ENCODE assay signal across 8 cellular contexts in the genomic region with DNA sequence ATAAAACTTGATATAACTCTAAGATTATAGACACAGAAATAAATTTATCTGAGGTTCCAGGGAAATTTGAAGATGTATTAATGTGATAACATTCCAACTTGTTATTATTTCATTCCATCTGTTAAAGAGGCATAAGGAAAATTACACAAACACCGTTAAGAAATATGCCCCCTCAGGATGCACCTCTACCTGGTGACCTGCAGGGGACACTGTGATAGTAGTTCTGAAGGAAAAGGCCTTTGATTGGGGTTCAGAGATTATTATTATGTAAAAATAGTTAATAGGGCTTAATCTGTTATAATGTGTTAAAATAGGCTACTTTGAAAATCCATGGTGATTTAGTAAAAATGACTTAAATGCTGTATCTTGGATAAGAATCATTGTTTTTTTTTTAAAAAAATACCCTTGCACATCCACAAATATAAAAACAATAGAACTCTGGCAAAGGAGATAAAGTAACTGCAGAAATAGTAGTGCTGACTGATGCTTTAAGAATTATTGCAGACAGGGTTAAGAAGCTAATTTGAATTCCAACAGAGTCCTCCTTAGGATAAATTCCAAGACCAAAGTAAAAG. TPM values are rescaled to one million over a fixed set of nuclear protein-coding genes. Genes with fewer than 3 reads are reported as not detected.
DNase-seq lines count a peak whose midpoint lies in the region; ATAC-seq and TF ChIP-seq lines count a peak whose summit lies in the region.

No MANE protein-coding gene starts in this region.

- H3K4me3 ChIP-seq in brain microvascular endothelial cell (ENCODE audit: low read depth, low read length) (no peak overlapping the region), mesenchymal stem cell (ENCODE audit: insufficient read depth in 1 of 2, low read depth in 1 of 2, low read length in 2 of 2) (no peak overlapping the region)

- H2BK120ac ChIP-seq in mesenchymal stem cell (ENCODE audit: low read depth, low read length) = no peak overlapping the region

- H3K14ac ChIP-seq in mesenchymal stem cell (ENCODE audit: low read length in 2 of 2) = no peak overlapping the region

- no peak overlapping the region for H3K4me2 ChIP-seq in mesenchymal stem cell (ENCODE audit: low read length, poor library complexity, severe bottlenecking)

- no peak overlapping the region for H3K18ac ChIP-seq in mesenchymal stem cell (ENCODE audit: low read depth in 1 of 2, low read length in 2 of 2)

- no peaks in the 10 kb centered on the region for H3K4me1 ChIP-seq in mesenchymal stem cell (ENCODE audit: control insufficient read depth, insufficient read depth, low read depth, low read length)

- no peaks in the 10 kb centered on the region for H3K36me3 ChIP-seq in brain microvascular endothelial cell (replicated peaks)
- no peaks in the 10 kb centered on the region for H3K36me3 ChIP-seq in mesenchymal stem cell (ENCODE audit: control insufficient read depth in 1 of 2, insufficient read depth in 2 of 2, low read depth in 1 of 2, low read length in 2 of 2)

- no peak overlapping the region for H2BK15ac ChIP-seq in mesenchymal stem cell (ENCODE audit: low read depth, poor library complexity, severe bottlenecking)

- no peak overlapping the region for H4K8ac ChIP-seq in mesenchymal stem cell (ENCODE audit: low read length)

- CTCF ChIA-PET in activated naive CD4-positive, alpha-beta T cell treated with anti-CD3 and anti-CD28 coated beads, Interleukin-2, amount 10 ng/mL, durations not matched to agents 7 days and 5 days (lab: Charles Lee) = interaction anchor here (0.7 to 2.2 kb wide), 8 partner anchors 9 to 151 kb away, joined by 3 to 13 read pairs (median 4); no protein-coding TSS in a partner anchor

- no CpG with 5 or more reads among the region's 1 CpG for WGBS in mesenchymal stem cell

- H3K9ac ChIP-seq in mesenchymal stem cell (ENCODE audit: low read length) = no peak overlapping the region

- H3K27ac ChIP-seq in brain microvascular endothelial cell = no peak overlapping the region
- no peak overlapping the region for H3K27ac ChIP-seq in mesenchymal stem cell (ENCODE audit: low read length, poor library complexity, severe bottlenecking)

- no peaks in the 10 kb centered on the region for H3K79me1 ChIP-seq in mesenchymal stem cell (replicated peaks; ENCODE audit: low read length, poor library complexity, severe bottlenecking)

- peaks cover 0 to 4% of the 10 kb centered on the region in 2 donors for H3K4me1 Mint-ChIP-seq in stimulated activated naive B cell treated with anti-CD40 and anti-IgM and Interleukin-4, amounts not matched to agents 10 μg/mL and 1 μg/mL and 100 μg/mL, for 72 hours
- peaks cover 9% of the 10 kb centered on the region for H3K4me1 Mint-ChIP-seq in activated naive CD4-positive, alpha-beta T cell treated with anti-CD3 and anti-CD28 coated beads, Interleukin-2, amount 10 ng/mL, durations not matched to agents 7 days and 5 days

- H4K91ac ChIP-seq in mesenchymal stem cell (ENCODE audit: low read length) = no peak overlapping the region

- H3K4me3 Mint-ChIP-seq in stimulated activated naive B cell treated with anti-CD40 and anti-IgM and Interleukin-4, amounts not matched to agents 10 μg/mL and 1 μg/mL and 100 μg/mL, for 72 hours = no peak overlapping the region
- no peak overlapping the region for H3K4me3 Mint-ChIP-seq in activated naive CD4-positive, alpha-beta T cell treated with anti-CD3 and anti-CD28 coated beads, Interleukin-2, amount 10 ng/mL, durations not matched to agents 7 days and 5 days

- no peaks in the 10 kb centered on the region for H3K9me3 ChIP-seq in mesenchymal stem cell (ENCODE audit: control insufficient read depth, low read length)

- peak; percentile 10 to 36 for DNase-seq in activated CD4-positive, alpha-beta T cell treated with anti-CD3 and anti-CD28 coated beads for 4 hours
- no peak for DNase-seq in activated CD4-positive, alpha-beta T cell treated with anti-CD3 and anti-CD28 coated beads, Interleukin-2, amount 50 U/mL, for 48 hours
- peak; percentile 26 for DNase-seq in LHCN-M2 (ENCODE audit: low read depth)
- DNase-seq in brain microvascular endothelial cell = peak; percentile 2
- DNase-seq in mesenchymal stem cell = peak; percentile 53
- DNase-seq in stimulated activated naive B cell treated with anti-CD40 and anti-IgM and Interleukin-4, amounts not matched to agents 10 μg/mL and 1 μg/mL and 100 μg/mL, for 72 hours = no peak
- no peak for DNase-seq in activated naive CD4-positive, alpha-beta T cell treated with anti-CD3 and anti-CD28 coated beads, Interleukin-2, amount 10 ng/mL, durations not matched to agents 7 days and 5 days

- no peak overlapping the region for H2AFZ ChIP-seq in mesenchymal stem cell (ENCODE audit: low read depth, low read length)

- no peak overlapping the region for H2BK12ac ChIP-seq in mesenchymal stem cell (ENCODE audit: low read length in 2 of 2)

- no peak overlapping the region for H2AK5ac ChIP-seq in mesenchymal stem cell (ENCODE audit: low read length, severe bottlenecking)

- in situ Hi-C loops in brain microvascular endothelial cell (cut with HindIII; ENCODE audit: low pct_ligation_motif_present, low sequenced_read_pairs) = no loop called here

- H3K9me3 Mint-ChIP-seq in stimulated activated naive B cell treated with anti-CD40 and anti-IgM and Interleukin-4, amounts not matched to agents 10 μg/mL and 1 μg/mL and 100 μg/mL, for 72 hours = no peaks in the 10 kb centered on the region
- no peaks in the 10 kb centered on the region for H3K9me3 Mint-ChIP-seq in activated naive CD4-positive, alpha-beta T cell treated with anti-CD3 and anti-CD28 coated beads, Interleukin-2, amount 10 ng/mL, durations not matched to agents 7 days and 5 days

- H3K23ac ChIP-seq in mesenchymal stem cell (ENCODE audit: low read length in 2 of 2) = no peak overlapping the region

- H3K27me3 Mint-ChIP-seq in stimulated activated naive B cell treated with anti-CD40 and anti-IgM and Interleukin-4, amounts not matched to agents 10 μg/mL and 1 μg/mL and 100 μg/mL, for 72 hours = no peaks in the 10 kb centered on the region
- H3K27me3 Mint-ChIP-seq in activated naive CD4-positive, alpha-beta T cell treated with anti-CD3 and anti-CD28 coated beads, Interleukin-2, amount 10 ng/mL, durations not matched to agents 7 days and 5 days = peaks cover 9% of the 10 kb centered on the region

- ATAC-seq in GM21526 (IDR thresholded peaks at IDR 0.05; ENCODE audit: low FRiP score, unreplicated experiment) = peak; percentile 68
- no peak for ATAC-seq in stimulated activated naive B cell treated with anti-CD40 and anti-IgM and Interleukin-4, amounts not matched to agents 10 μg/mL and 1 μg/mL and 100 μg/mL, for 72 hours (replicated peaks)

- no peak overlapping the region for H3K27ac Mint-ChIP-seq in stimulated activated naive B cell treated with anti-CD40 and anti-IgM and Interleukin-4, amounts not matched to agents 10 μg/mL and 1 μg/mL and 100 μg/mL, for 72 hours
- no peak overlapping the region for H3K27ac Mint-ChIP-seq in activated naive CD4-positive, alpha-beta T cell treated with anti-CD3 and anti-CD28 coated beads, Interleukin-2, amount 10 ng/mL, durations not matched to agents 7 days and 5 days

- no peaks in the 10 kb centered on the region for H3K36me3 Mint-ChIP-seq in stimulated activated naive B cell treated with anti-CD40 and anti-IgM and Interleukin-4, amounts not matched to agents 10 μg/mL and 1 μg/mL and 100 μg/mL, for 72 hours
- no peaks in the 10 kb centered on the region for H3K36me3 Mint-ChIP-seq in activated naive CD4-positive, alpha-beta T cell treated with anti-CD3 and anti-CD28 coated beads, Interleukin-2, amount 10 ng/mL, durations not matched to agents 7 days and 5 days

- no peaks in the 10 kb centered on the region for H3K27me3 ChIP-seq in brain microvascular endothelial cell (replicated peaks)
- no peaks in the 10 kb centered on the region for H3K27me3 ChIP-seq in mesenchymal stem cell (ENCODE audit: control insufficient read depth in 1 of 2, insufficient read depth in 1 of 2, low read length in 2 of 2)

- peak; percentile 87 for TF ChIP-seq CTCF in brain microvascular endothelial cell (IDR thresholded peaks at IDR 0.05; ENCODE audit: low read depth, low read length, missing control alignments)

- H2BK5ac ChIP-seq in mesenchymal stem cell (ENCODE audit: low read depth, low read length, poor library complexity, severe bottlenecking) = no peak overlapping the region

- no peak overlapping the region for H3K4ac ChIP-seq in mesenchymal stem cell (ENCODE audit: low read depth in 1 of 2, low read length in 2 of 2)

RNA-seq across cellular contexts. Expression of a gene that starts 6.1 kb away (rescaled TPM):
- total RNA-seq in LHCN-M2 (2014; rRNA removed) = 9.0 and 14.2 TPM in 2 replicates
- polyA plus RNA-seq in LHCN-M2 (2012) = 6.4 TPM
- polyA plus RNA-seq in mesenchymal stem cell (2013, experiment 1 of 2) = 17.5 TPM
- polyA plus RNA-seq in mesenchymal stem cell (2013, experiment 2 of 2) = 19.0 TPM

RNA-seq across cellular contexts. Expression of a gene that starts 35.1 kb away (rescaled TPM):
- total RNA-seq in LHCN-M2 (2014; rRNA removed) = 22.1 and 23.7 TPM in 2 replicates
- 39.6 TPM for polyA plus RNA-seq in LHCN-M2 (2012)
- polyA plus RNA-seq in mesenchymal stem cell (2013, experiment 1 of 2) = 94.0 TPM
- polyA plus RNA-seq in mesenchymal stem cell (2013, experiment 2 of 2) = 104 TPM

RNA-seq across cellular contexts. Expression of a gene that starts 35.3 kb away (rescaled TPM):
- 9.4 and 14.5 TPM in 2 replicates for total RNA-seq in LHCN-M2 (2014; rRNA removed)
- polyA plus RNA-seq in LHCN-M2 (2012) = 4.5 TPM
- 8.0 TPM for polyA plus RNA-seq in mesenchymal stem cell (2013, experiment 1 of 2)
- polyA plus RNA-seq in mesenchymal stem cell (2013, experiment 2 of 2) = 7.0 TPM

RNA-seq across cellular contexts. Expression of a gene that starts 44.9 kb away (rescaled TPM):
- total RNA-seq in LHCN-M2 (2014; rRNA removed) = 1.5 and 2.3 TPM in 2 replicates
- polyA plus RNA-seq in LHCN-M2 (2012) = 0.18 TPM
- 4.3 TPM for polyA plus RNA-seq in mesenchymal stem cell (2013, experiment 1 of 2)
- polyA plus RNA-seq in mesenchymal stem cell (2013, experiment 2 of 2) = 4.1 TPM

Comparison
In these comparisons a context has a peak if more than half of its experiments do, and no peak if none do; other contexts are left out.
1. DNase-seq: peak in activated CD4-positive, alpha-beta T cell treated with anti-CD3 and anti-CD28 coated beads for 4 hours (2 of 2), LHCN-M2 (single experiment), brain microvascular endothelial cell (single experiment) and mesenchymal stem cell (single experiment); none in activated CD4-positive, alpha-beta T cell treated with anti-CD3 and anti-CD28 coated beads, Interleukin-2, amount 50 U/mL, for 48 hours (0 of 2), stimulated activated naive B cell treated with anti-CD40 and anti-IgM and Interleukin-4, amounts not matched to agents 10 μg/mL and 1 μg/mL and 100 μg/mL, for 72 hours (single experiment) and activated naive CD4-positive, alpha-beta T cell treated with anti-CD3 and anti-CD28 coated beads, Interleukin-2, amount 10 ng/mL, durations not matched to agents 7 days and 5 days (single experiment).